8 cellular contexts compared by ENCODE assay signal in the genomic region with DNA sequence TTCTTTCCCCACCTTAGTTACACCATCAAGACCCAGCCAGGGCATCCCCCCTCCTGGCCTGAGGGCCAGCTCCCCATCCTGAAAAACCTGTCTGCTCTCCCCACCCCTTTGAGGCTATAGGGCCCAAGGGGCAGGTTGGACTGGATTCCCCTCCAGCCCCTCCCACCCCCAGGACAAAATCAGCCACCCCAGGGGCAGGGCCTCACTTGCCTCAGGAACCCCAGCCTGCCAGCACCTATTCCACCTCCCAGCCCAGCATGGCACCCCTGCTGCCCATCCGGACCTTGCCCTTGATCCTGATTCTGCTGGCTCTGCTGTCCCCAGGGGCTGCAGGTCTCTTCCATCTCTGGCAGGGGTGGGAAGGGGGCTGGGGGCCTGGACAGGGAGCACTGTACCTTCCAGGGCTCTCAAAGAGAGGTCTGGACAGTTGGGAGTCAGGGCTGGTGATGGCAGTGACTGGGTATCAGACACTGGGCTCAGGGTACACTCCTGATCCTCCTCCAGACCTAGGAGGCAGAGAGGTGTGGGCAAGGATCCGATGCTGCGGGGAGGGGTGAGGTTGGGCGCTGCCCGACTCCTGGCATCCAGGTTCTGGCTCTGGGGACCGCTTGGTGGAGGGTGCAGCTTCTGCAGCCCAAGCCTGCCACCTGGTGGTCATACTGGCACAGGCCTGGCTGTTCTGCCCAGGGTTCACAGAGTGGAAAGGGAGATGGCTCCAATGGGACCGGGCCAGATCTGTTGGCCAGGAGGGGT. TPM values are rescaled to one million over a fixed set of nuclear protein-coding genes. Genes with fewer than 3 reads are reported as not detected.
A peak's percentile ranks its signal among the peaks of the same experiment; 100 is the strongest.
DNase-seq lines count a peak whose midpoint lies in the region; ATAC-seq, FAIRE-seq and TF ChIP-seq lines count a peak whose summit lies in the region.

TSS of gene UPK2 (plus strand) at position 205 of the 753 bp plus-strand sequence. CDS start at position 258, 53 bp downstream.

- DNase-seq in AG08395 (ENCODE audit: low spot score) (peak; percentile 95), RCC 7860 (ENCODE audit: low spot score) (peak; percentile 61), fibroblast of lung (ENCODE audit: low read depth in 2 of 2) (peak; percentile 57 to 75), nephron progenitor cell (peak; percentile 94)
- DNase-seq in Jurkat, Clone E6-1 (ENCODE audit: low read depth, low spot score), result peak; percentile 58
- peak; percentile 92 to 94 for DNase-seq in activated T-cell treated with anti-CD3 and anti-CD28 coated beads, Interleukin-2, amount 50 U/mL, for 48 hours
- DNase-seq in stimulated activated naive CD8-positive, alpha-beta T cell treated with anti-CD3 and anti-CD28 coated beads, Interleukin-15, Interleukin-2, amounts not matched to agents 100 U/mL and 50 U/mL, for 24 hours, result peak; percentile 94

- no peak within 1 kb of the TSS for H3K4me3 ChIP-seq in Jurkat, Clone E6-1 (ENCODE audit: low read length)
- H3K4me3 ChIP-seq in fibroblast of lung (replicated peaks in 1 of 4; ENCODE audit: control extremely low read depth in 1 of 4, insufficient read depth in 1 of 4, low read depth in 3 of 4, low read length in 4 of 4), result no peak within 1 kb of the TSS

- ATAC-seq in GM18909 (IDR thresholded peaks at IDR 0.05; ENCODE audit: poor library complexity, unreplicated experiment), result peak; percentile 70
- ATAC-seq in stimulated activated naive CD8-positive, alpha-beta T cell treated with anti-CD3 and anti-CD28 coated beads, Interleukin-15, Interleukin-2, amounts not matched to agents 100 U/mL and 50 U/mL, for 24 hours, result peak; percentile 99

- no peak within 1 kb of the TSS for H3K27ac Mint-ChIP-seq in nephron progenitor cell

- no peak within 1 kb of the TSS for H3K4me2 ChIP-seq in fibroblast of lung (ENCODE audit: extremely low read depth, insufficient read depth, low read length)

- H3K27me3 Mint-ChIP-seq in nephron progenitor cell (ENCODE audit: low read depth, poor library complexity), result peaks cover 66% of the 10 kb centered on the region

- H3K4me1 Mint-ChIP-seq in nephron progenitor cell, result peaks cover 12% of the 10 kb centered on the region

- no peak within 1 kb of the TSS for H3K27ac ChIP-seq in fibroblast of lung (ENCODE audit: insufficient read depth, low read length)

- H2AFZ ChIP-seq in fibroblast of lung (ENCODE audit: low read length), result no peak within 1 kb of the TSS

- TF ChIP-seq CTCF in fibroblast of lung (conservative IDR thresholded peaks at IDR 0.05 in 1 of 2, IDR thresholded peaks at IDR 0.05 in 1 of 2; ENCODE audit: low read depth in 1 of 2, low read length in 2 of 2) (peak; percentile 89 to 97), nephron progenitor cell (IDR thresholded peaks at IDR 0.05) (peak; percentile 92)

- no peaks in the 10 kb centered on the region for H3K36me3 Mint-ChIP-seq in nephron progenitor cell (ENCODE audit: low read depth)

- H3K4me3 Mint-ChIP-seq in nephron progenitor cell, result no peak within 1 kb of the TSS

- no peaks in the 10 kb centered on the region for H3K36me3 ChIP-seq in fibroblast of lung (ENCODE audit: control insufficient read depth, insufficient read depth, low read length)

- H3K9me3 Mint-ChIP-seq in nephron progenitor cell, result no peaks in the 10 kb centered on the region

- no peak within 1 kb of the TSS for H3K9ac ChIP-seq in fibroblast of lung (ENCODE audit: insufficient read depth, low read length)

- no peaks in the 10 kb centered on the region for H3K9me3 ChIP-seq in fibroblast of lung (ENCODE audit: control insufficient read depth, insufficient read depth, low read depth, low read length)

- FAIRE-seq in RCC 7860 (lab: Jason Lieb, UNC), result no peak

- H4K20me1 ChIP-seq in fibroblast of lung (ENCODE audit: control insufficient read depth, extremely low read depth, insufficient read depth, low read length), result no peaks in the 10 kb centered on the region

- peaks cover 29% of the 10 kb centered on the region for H3K27me3 ChIP-seq in fibroblast of lung (ENCODE audit: control insufficient read depth, insufficient read depth, low read length)

- no peaks in the 10 kb centered on the region for H3K4me1 ChIP-seq in fibroblast of lung (ENCODE audit: control insufficient read depth, extremely low read depth, insufficient read depth, low read length)

- no peaks in the 10 kb centered on the region for H3K79me2 ChIP-seq in fibroblast of lung (ENCODE audit: control insufficient read depth, insufficient read depth, low read length)

RNA-seq across cellular contexts. Expression of gene UPK2, which starts in this region (rescaled TPM):
- not detected for polyA plus RNA-seq in Jurkat, Clone E6-1 (2012; ENCODE audit: insufficient read depth, insufficient read length)
- not detected in 2 replicates for total RNA-seq in fibroblast of lung
- not detected in 2 replicates for polyA plus RNA-seq in fibroblast of lung
- 0.13 and 0.14 TPM in 2 replicates for polyA plus RNA-seq in fibroblast of lung (2012)
- polyA minus RNA-seq in fibroblast of lung (ENCODE audit: low replicate concordance), result 0.35 TPM in 1 of 2 replicates, not detected in the other

Comparison
In these comparisons a context has a peak if more than half of its experiments do, and no peak if none do; other contexts are left out.
1. Peak in DNase-seq in fibroblast of lung; RNA of the gene not detected or under 1 TPM.